In the genomic region with DNA sequence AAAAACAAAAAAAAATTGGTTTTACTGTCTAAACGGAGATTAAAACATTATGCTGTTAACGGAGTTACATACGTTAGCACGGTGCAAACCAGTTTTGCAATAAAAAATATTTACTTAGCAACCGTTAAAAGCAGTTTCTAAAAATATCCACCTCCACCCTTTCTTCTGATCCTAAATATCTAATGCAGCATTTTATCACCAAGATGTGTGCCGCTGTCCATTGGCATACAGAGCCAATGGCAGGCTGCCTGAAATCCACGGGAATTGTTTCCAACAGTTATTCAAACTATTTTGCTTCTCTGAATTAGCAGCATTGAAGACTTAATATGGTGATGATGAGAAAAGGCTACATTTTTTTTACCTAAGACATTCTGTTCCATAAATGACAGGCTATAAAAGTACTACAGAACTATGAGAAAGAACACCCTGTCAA, we compare ENCODE assay signal across 13 cellular contexts.
A peak's percentile ranks its signal among the peaks of the same experiment; 100 is the strongest.
DNase-seq lines count a peak whose midpoint lies in the region; ATAC-seq and TF ChIP-seq lines count a peak whose summit lies in the region.
"Had no signal": no experiment of that assay in that cellular context is flagged by ENCODE, and none has a peak within 500 bp of the region (broad histone marks: within the 10 kb centered on the region; RNA-seq: fewer than 3 reads in every experiment).

No MANE protein-coding gene starts in this region.

- H2AFZ ChIP-seq in osteoblast (ENCODE audit: low read length), result no peak overlapping the region

- H3K36me3 ChIP-seq in Panc1 (ENCODE audit: control insufficient read depth, insufficient read depth, low read length) (peaks cover 10% of the 10 kb centered on the region), osteoblast (ENCODE audit: insufficient read depth, low read length) (peaks cover 18% of the 10 kb centered on the region)

- DNase-seq in GM03348 (ENCODE audit: low spot score) (peak; percentile 27), Panc1 (ENCODE audit: low read depth, low spot score) (no peak), epithelial cell of prostate (ENCODE audit: low read depth, low spot score) (no peak), osteoblast (ENCODE audit: insufficient read length, low spot score, missing footprints) (no peak), HEK293T (ENCODE audit: extremely low spot score) (no peak), left colon (no peak), HPDE6-E6E7 (ENCODE audit: extremely low spot score) (no peak)
- DNase-seq: activated CD4-positive, CD25-positive, alpha-beta regulatory T cell treated with anti-CD3 and anti-CD28 coated beads, Interleukin-2, amount 50 U/mL, for 72 hours; activated naive CD8-positive, alpha-beta T cell treated with anti-CD3 and anti-CD28 coated beads for 36 hours; CD8-positive, alpha-beta memory T cell; natural killer cell; NCI-H1092 treated with DMSO at 0.1 percent for 48 hours had no signal

- CTCF ChIA-PET in Panc1 (lab: Charles Lee) (no interaction called here), HEK293T (lab: Yijun Ruan, JAX) (no interaction called here)

- peak overlapping the region; percentile 43 for H3K4me2 ChIP-seq in osteoblast (ENCODE audit: insufficient read depth, low read length)

- H3K27me3 ChIP-seq in Panc1 (ENCODE audit: control insufficient read depth, insufficient read depth, low read length) (no peaks in the 10 kb centered on the region), osteoblast (ENCODE audit: insufficient read depth, low read length) (no peaks in the 10 kb centered on the region)

- no peaks in the 10 kb centered on the region for H4K20me1 ChIP-seq in osteoblast (ENCODE audit: insufficient read depth, low read length)

- H3K4me3 ChIP-seq in Panc1 (ENCODE audit: low read depth in 2 of 2, low read length in 2 of 2) (no peak overlapping the region), osteoblast (ENCODE audit: insufficient read depth, low read length) (no peak overlapping the region)

- in situ Hi-C loops in Panc1 (cut with HindIII; ENCODE audit: low pct_unique_long_range_greater_than_20kb, low sequenced_read_pairs), result no loop called here

- POLR2A ChIA-PET in Panc1 (lab: Charles Lee) (no interaction called here), HEK293T (lab: Yijun Ruan, JAX) (no interaction called here)

- no peaks in the 10 kb centered on the region for H3K79me2 ChIP-seq in osteoblast (ENCODE audit: insufficient read depth, low read length)

- H3K9me3 ChIP-seq in Panc1 (ENCODE audit: control insufficient read depth, insufficient read depth, low read depth, low read length), result no peaks in the 10 kb centered on the region
- H3K9me3 ChIP-seq in osteoblast (ENCODE audit: low read depth, low read length), result no peaks in the 10 kb centered on the region

- H3K4me1 ChIP-seq in Panc1 (ENCODE audit: control insufficient read depth, insufficient read depth, low read length) (peaks cover 82% of the 10 kb centered on the region), osteoblast (ENCODE audit: insufficient read depth, low read length) (peaks cover 49% of the 10 kb centered on the region)

- H3K27ac ChIP-seq in Panc1 (ENCODE audit: low read length), result peak overlapping the region; percentile 94
- H3K27ac ChIP-seq in epithelial cell of prostate, result peak overlapping the region; percentile 97
- H3K27ac ChIP-seq in osteoblast (ENCODE audit: low read depth, low read length), result peak overlapping the region; percentile 98

- no peak for ATAC-seq in Panc1
- ATAC-seq in HG02798 (IDR thresholded peaks at IDR 0.05; ENCODE audit: poor library complexity, unreplicated experiment), result no peak
- ATAC-seq in left colon, result no peak
- ATAC-seq: natural killer cell had no signal

- TF ChIP-seq CTCF in Panc1 (IDR thresholded peaks at IDR 0.05) (no peak), osteoblast (IDR thresholded peaks at IDR 0.05; ENCODE audit: extremely low read depth, low read depth, low read length) (no peak)

- no TSS peak for BruUV-seq in Panc1 (replicated peaks; lab: Mats Ljungman, UMichigan)

- intact Hi-C loops in Panc1 (cut with micrococcal nuclease; ENCODE audit: unreplicated experiment), result loop anchor here (5.0 kb wide), 1 partner anchor 42 kb away; no protein-coding TSS in a partner anchor
- intact Hi-C loops in left colon (cut with DNase I, micrococcal nuclease), result no loop called here

TF ChIP-seq in HEK293T, 16 proteins besides CTCF, POLR2A, EP300 and RAD21:
- no peak for TF ChIP-seq SP1 (IDR thresholded peaks at IDR 0.05)
